Comparison of ENCODE assay signal across 9 cellular contexts in genomic region chr6:87807423-87807978, GRCh38.
DNase-seq lines count a peak whose midpoint lies in the region; ATAC-seq, FAIRE-seq and TF ChIP-seq lines count a peak whose summit lies in the region.
"Had no signal": no experiment of that assay in that cellular context is flagged by ENCODE, and none has a peak within 500 bp of the region (broad histone marks: within the 10 kb centered on the region; RNA-seq: fewer than 3 reads in every experiment).

No MANE protein-coding gene starts in this region.

- H3K4me1 Mint-ChIP-seq in Calu3 (ENCODE audit: low read depth, unreplicated experiment) = no peaks in the 10 kb centered on the region

- H3K36me3 Mint-ChIP-seq in Calu3 (ENCODE audit: insufficient read depth, unreplicated experiment) = no peaks in the 10 kb centered on the region

- H3K36me3 ChIP-seq in GM06990 (ENCODE audit: control insufficient read depth, insufficient read depth, low read length) = no peaks in the 10 kb centered on the region

- TF ChIP-seq CTCF in GM06990 (IDR thresholded peaks at IDR 0.05; ENCODE audit: insufficient read depth, low read length, poor library complexity, severe bottlenecking) (no peak), Calu3 (IDR thresholded peaks at IDR 0.05; ENCODE audit: unreplicated experiment) (no peak)

- H3K4me3 ChIP-seq in GM06990 (replicated peaks; ENCODE audit: low read depth, low read length) = peak overlapping the region; percentile 40

- CTCF ChIA-PET in Calu3 (lab: Charles Lee) = no interaction called here

- intact Hi-C loops in Calu3 (cut with micrococcal nuclease; ENCODE audit: unreplicated experiment) = no loop called here

- H3K4me3 Mint-ChIP-seq in Calu3 (ENCODE audit: low read depth, unreplicated experiment) = no peak overlapping the region

- H3K9me3 Mint-ChIP-seq in Calu3 (ENCODE audit: low read depth, unreplicated experiment) = no peaks in the 10 kb centered on the region

- ATAC-seq in HG02763 (IDR thresholded peaks at IDR 0.05; ENCODE audit: unreplicated experiment) = peak; percentile 72

- BruUV-seq in Calu3 (replicated peaks; lab: Mats Ljungman, UMichigan) = no TSS peak

- DNase-seq in GM06990 (ENCODE audit: extremely low read depth, insufficient read length) = peak; percentile 57
- no peak for DNase-seq in GM19239 (ENCODE audit: insufficient read length, low spot score)
- DNase-seq in Kasumi-1 (lab: John Stamatoyannopoulos, UW) = peak; percentile 58 to 59
- DNase-seq in HTR-8/SVneo (ENCODE audit: insufficient read length, low spot score) = no peak
- no peak for DNase-seq in AG08395 (ENCODE audit: low spot score)
- no peak for DNase-seq in RKO (ENCODE audit: low spot score)
- no peak for DNase-seq in Calu3
- DNase-seq: NCI-H510A had no signal

- no peak overlapping the region for H3K27ac Mint-ChIP-seq in Calu3 (ENCODE audit: unreplicated experiment)

- H3K27me3 ChIP-seq in GM06990 (replicated peaks; ENCODE audit: control insufficient read depth, insufficient read depth, low read length) = no peaks in the 10 kb centered on the region

- H3K27me3 Mint-ChIP-seq in Calu3 (ENCODE audit: unreplicated experiment) = peaks cover 12% of the 10 kb centered on the region

- FAIRE-seq in GM19239 (lab: Jason Lieb, UNC) = peak; percentile 89
- no peak for FAIRE-seq in HTR-8/SVneo (lab: Jason Lieb, UNC)

Comparison
In these comparisons a context has a peak if more than half of its experiments do, and no peak if none do; other contexts are left out.
1. DNase-seq: peak in GM06990 (single experiment) and Kasumi-1 (2 of 2); none in GM19239 (single experiment), HTR-8/SVneo (single experiment), AG08395 (single experiment), RKO (single experiment) and Calu3 (single experiment).